ENCODE assay signal across 28 cellular contexts in the genomic region with DNA sequence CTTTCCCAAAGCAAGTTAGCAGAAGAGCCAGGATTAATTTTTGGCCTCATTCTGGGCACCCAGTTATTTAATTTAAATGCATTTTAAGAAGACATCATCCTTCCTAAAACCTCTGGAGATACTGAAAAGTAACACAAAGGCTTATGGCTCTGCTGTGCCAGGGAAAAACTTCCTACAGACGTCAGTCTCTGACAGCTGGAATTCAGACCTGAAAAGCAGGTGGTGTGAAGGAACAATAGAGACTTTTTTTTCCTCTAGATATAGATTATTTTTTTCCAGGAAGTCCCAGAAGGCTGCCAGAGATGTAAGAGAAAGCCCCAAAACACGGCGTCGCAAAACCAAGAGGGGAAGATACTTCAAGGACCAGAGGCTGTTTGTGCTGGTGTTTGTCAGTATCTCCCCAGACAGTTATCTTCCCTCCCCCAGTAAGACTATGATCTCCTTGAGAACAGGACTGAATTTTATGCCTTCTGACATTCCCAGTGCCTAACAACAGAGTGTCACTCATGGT.
"Had no signal": no experiment of that assay in that cellular context is flagged by ENCODE, and none has a peak within 500 bp of the region (broad histone marks: within the 10 kb centered on the region; RNA-seq: fewer than 3 reads in every experiment).

No MANE protein-coding gene starts in this region.

- DNase-seq: activated CD4-positive, alpha-beta memory T cell treated with anti-CD3 and anti-CD28 coated beads, Interleukin-2, amount 10 ng/mL, durations not matched to agents 7 days and 5 days; activated CD4-positive, alpha-beta T cell treated with anti-CD3 and anti-CD28 coated beads for 1 hour; activated CD4-positive, alpha-beta T cell treated with anti-CD3 and anti-CD28 coated beads for 4 hours; activated CD4-positive, alpha-beta T cell treated with anti-CD3 and anti-CD28 coated beads, Interleukin-2, amount 10 ng/mL, durations not matched to agents 7 days and 5 days; activated CD4-positive, alpha-beta T cell treated with anti-CD3 and anti-CD28 coated beads, Interleukin-2, amount 50 U/mL, for 4 hours; activated CD4-positive, CD25-positive, alpha-beta regulatory T cell; activated CD8-positive, alpha-beta memory T cell treated with anti-CD3 and anti-CD28 coated beads, Interleukin-2, amount 50 U/mL, for 48 hours; activated gamma-delta T cell; activated naive CD4-positive, alpha-beta T cell; activated naive CD4-positive, alpha-beta T cell treated with anti-CD3 and anti-CD28 coated beads, Interleukin-2, amount 10 ng/mL, durations not matched to agents 7 days and 5 days; activated naive CD8-positive, alpha-beta T cell treated with anti-CD3 and anti-CD28 coated beads, Interleukin-2, amount 10 ng/mL, durations not matched to agents 7 days and 5 days; activated T-cell treated with anti-CD3 and anti-CD28 coated beads for 4 hours; activated T-cell treated with anti-CD3 and anti-CD28 coated beads, Interleukin-2, amount 50 U/mL, for 24 hours; activated T-cell treated with anti-CD3 and anti-CD28 coated beads, Interleukin-2, amount 50 U/mL, for 72 hours; brain microvascular endothelial cell; dorsolateral prefrontal cortex; effector memory CD4-positive, alpha-beta T cell; endodermal cell; foreskin keratinocyte; gastrocnemius medialis; glutamatergic neuron; heart left ventricle; T-helper 2 cell had no signal

- H3K4me3 ChIP-seq: ascending aorta, coronary artery, dorsolateral prefrontal cortex, gastrocnemius medialis, heart left ventricle had no signal

- ATAC-seq: activated naive CD4-positive, alpha-beta T cell treated with anti-CD3 and anti-CD28 coated beads, Interleukin-2, amount 50 U/mL, for 72 hours; activated T-cell treated with anti-CD3 and anti-CD28 coated beads, Interleukin-2, amount 50 U/mL, for 72 hours; esophagus mucosa; foreskin keratinocyte; gastrocnemius medialis; heart left ventricle had no signal

- H3K4me1 ChIP-seq: ascending aorta, heart left ventricle had no signal

- H3K36me3 ChIP-seq: ascending aorta, brain microvascular endothelial cell, gastrocnemius medialis, heart left ventricle had no signal

- H3K27me3 ChIP-seq: ascending aorta, brain microvascular endothelial cell, foreskin keratinocyte, gastrocnemius medialis, heart left ventricle had no signal

- H3K27ac ChIP-seq: ascending aorta, brain microvascular endothelial cell, coronary artery, dorsolateral prefrontal cortex, foreskin keratinocyte, gastrocnemius medialis, heart left ventricle had no signal

- FAIRE-seq: bronchial epithelial cell had no signal

- H3K9me3 ChIP-seq: ascending aorta, gastrocnemius medialis had no signal
